9 cellular contexts compared by ENCODE assay signal in genomic region chr11:26522912-26523610, GRCh38. TPM values are rescaled to one million over a fixed set of nuclear protein-coding genes. Genes with fewer than 3 reads are reported as not detected.
DNase-seq lines count a peak whose midpoint lies in the region; ATAC-seq, FAIRE-seq and TF ChIP-seq lines count a peak whose summit lies in the region.
"Had no signal": no experiment of that assay in that cellular context is flagged by ENCODE, and none has a peak within 500 bp of the region (broad histone marks: within the 10 kb centered on the region; RNA-seq: fewer than 3 reads in every experiment).

No MANE protein-coding gene starts in this region.

- FAIRE-seq in A549 (lab: Jason Lieb, UNC): no peak

- H3K9me3 ChIP-seq in A549 (no peaks in the 10 kb centered on the region), fibroblast of lung (ENCODE audit: control insufficient read depth, insufficient read depth, low read depth, low read length) (no peaks in the 10 kb centered on the region)

- peak; percentile 35 to 44; a peak in 3 of 5 replicates for TF ChIP-seq RAD21 in A549 (conservative IDR thresholded peaks at IDR 0.05 in 1 of 2, IDR thresholded peaks at IDR 0.05 in 1 of 2)

- H3K27ac ChIP-seq in A549: no peak overlapping the region
- H3K27ac ChIP-seq in fibroblast of lung (ENCODE audit: insufficient read depth, low read length): no peak overlapping the region

- H3K4me2 ChIP-seq in A549 (no peak overlapping the region), fibroblast of lung (ENCODE audit: extremely low read depth, insufficient read depth, low read length) (no peak overlapping the region)

- no peaks in the 10 kb centered on the region for H4K20me1 ChIP-seq in fibroblast of lung (ENCODE audit: control insufficient read depth, extremely low read depth, insufficient read depth, low read length)

- POLR2A ChIA-PET in A549 (lab: Yijun Ruan, JAX): no interaction called here

- in situ Hi-C loops in GM13977 (cut with MboI; ENCODE audit: low pct_unique_long_range_greater_than_20kb, low sequenced_read_pairs, unreplicated experiment): no loop called here

- TF ChIP-seq POLR2A in A549 (IDR thresholded peaks at IDR 0.05; ENCODE audit: low read length): no peak

- ATAC-seq in A549: peak in 1 of 2 experiments; percentile 69; a peak in 3 of 6 replicates

- H3K4me1 ChIP-seq in A549: no peaks in the 10 kb centered on the region
- H3K4me1 ChIP-seq in fibroblast of lung (ENCODE audit: control insufficient read depth, extremely low read depth, insufficient read depth, low read length): no peaks in the 10 kb centered on the region

- DNase-seq in A549 (ENCODE audit: low read depth in 1 of 2, low spot score in 1 of 2) (peak in 1 of 2 experiments; percentile 64), GM13977 (ENCODE audit: low spot score) (no peak), NCI-H748 treated with DMSO at 0.1 percent for 48 hours (lab: John Stamatoyannopoulos, UW) (peak; percentile 76), fibroblast of lung (ENCODE audit: low read depth in 2 of 2) (peak; percentile 11 to 28), RPMI8226 (no peak), GM20000 (ENCODE audit: low spot score) (no peak), HuH-7.5 (ENCODE audit: low spot score) (no peak)
- no peak for DNase-seq in activated effector memory CD4-positive, alpha-beta T cell treated with anti-CD3 and anti-CD28 coated beads, Interleukin-2, amount 50 U/mL, for 16 hours
- DNase-seq: activated CD4-positive, alpha-beta T cell treated with anti-CD3 and anti-CD28 coated beads, Interleukin-2, amount 50 U/mL, for 4 hours had no signal

- TF ChIP-seq EP300 in A549 (IDR thresholded peaks at IDR 0.05): no peak

- no peaks in the 10 kb centered on the region for H3K36me3 ChIP-seq in fibroblast of lung (ENCODE audit: control insufficient read depth, insufficient read depth, low read length)

- CTCF ChIA-PET in A549 (lab: Yijun Ruan, JAX): interaction anchor here (1.0 to 1.5 kb wide), 5 partner anchors 9 to 128 kb away, joined by 3 read pairs; no protein-coding TSS in a partner anchor

- H3K4me3 ChIP-seq in A549: no peak overlapping the region
- no peak overlapping the region for H3K4me3 ChIP-seq in fibroblast of lung (replicated peaks in 1 of 4; ENCODE audit: control extremely low read depth in 1 of 4, insufficient read depth in 1 of 4, low read depth in 3 of 4, low read length in 4 of 4)

- H3K9ac ChIP-seq in fibroblast of lung (ENCODE audit: insufficient read depth, low read length): no peak overlapping the region

- H3K79me2 ChIP-seq in fibroblast of lung (ENCODE audit: control insufficient read depth, insufficient read depth, low read length): no peaks in the 10 kb centered on the region

- peak; percentile 17; the same call in 2 of the 3 replicates for TF ChIP-seq CTCF in A549 (IDR thresholded peaks at IDR 0.05)
- peak; percentile 41 for TF ChIP-seq CTCF in GM13977 (IDR thresholded peaks at IDR 0.05; ENCODE audit: extremely low read depth, insufficient read depth, missing control alignments)
- peak in 1 of 2 donors; percentile 39 for TF ChIP-seq CTCF in fibroblast of lung (conservative IDR thresholded peaks at IDR 0.05 in 1 of 2, IDR thresholded peaks at IDR 0.05 in 1 of 2; ENCODE audit: low read depth in 1 of 2, low read length in 2 of 2)
- no peak for TF ChIP-seq CTCF in GM20000 (IDR thresholded peaks at IDR 0.05; ENCODE audit: extremely low read depth, missing control alignments)

- H3K27me3 ChIP-seq in fibroblast of lung (ENCODE audit: control insufficient read depth, insufficient read depth, low read length): no peaks in the 10 kb centered on the region

- H2AFZ ChIP-seq in fibroblast of lung (ENCODE audit: low read length): no peak overlapping the region

- WGBS in A549 (ENCODE audit: missing lambda C conversion rate): 55% methylated on average over 12 of the region's 12 CpGs

TF ChIP-seq in A549, 52 proteins besides CTCF, POLR2A, EP300 and RAD21:
- TF ChIP-seq, protein P1, sequence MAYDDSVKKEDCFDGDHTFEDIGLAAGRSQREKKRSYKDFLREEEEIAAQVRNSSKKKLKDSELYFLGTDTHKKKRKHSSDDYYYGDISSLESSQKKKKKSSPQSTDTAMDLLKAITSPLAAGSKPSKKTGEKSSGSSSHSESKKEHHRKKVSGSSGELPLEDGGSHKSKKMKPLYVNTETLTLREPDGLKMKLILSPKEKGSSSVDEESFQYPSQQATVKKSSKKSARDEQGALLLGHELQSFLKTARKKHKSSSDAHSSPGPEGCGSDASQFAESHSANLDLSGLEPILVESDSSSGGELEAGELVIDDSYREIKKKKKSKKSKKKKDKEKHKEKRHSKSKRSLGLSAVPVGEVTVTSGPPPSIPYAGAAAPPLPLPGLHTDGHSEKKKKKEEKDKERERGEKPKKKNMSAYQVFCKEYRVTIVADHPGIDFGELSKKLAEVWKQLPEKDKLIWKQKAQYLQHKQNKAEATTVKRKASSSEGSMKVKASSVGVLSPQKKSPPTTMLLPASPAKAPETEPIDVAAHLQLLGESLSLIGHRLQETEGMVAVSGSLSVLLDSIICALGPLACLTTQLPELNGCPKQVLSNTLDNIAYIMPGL (CRISPR knock-in tag; IDR thresholded peaks at IDR 0.05; ENCODE audit: borderline replicate concordance): no peak
- TF ChIP-seq SMC3 (IDR thresholded peaks at IDR 0.05) (peak; percentile 47; the same call in 2 of the 3 replicates), CHD2 (IDR thresholded peaks at IDR 0.05; ENCODE audit: low read length, partially characterized antibody) (peak; percentile 73), USF2 (IDR thresholded peaks at IDR 0.05) (no peak), RFX5 (IDR thresholded peaks at IDR 0.05) (no peak), KDM5A (IDR thresholded peaks at IDR 0.05) (no peak)

RNA-seq across cellular contexts. Expression of gene MUC15, which starts 49.0 kb away (rescaled TPM):
- not detected in 2 replicates for polyA plus RNA-seq in A549 (2011; rRNA removed)
- not detected in 2 replicates for polyA plus RNA-seq in A549 (2012; cell fraction: cytosol; rRNA removed)
- not detected in 2 replicates for polyA plus RNA-seq in A549 (2012; cell fraction: nucleus; rRNA removed)
- not detected in 3 replicates for polyA plus RNA-seq in A549 (2017; fragmentation: RNase III; extraction: RNeasy Plus Mini Kit Qiagen cat#74134 plus additional on column Dnase treatment)
- polyA minus RNA-seq in A549 (2011; rRNA and poly(A)+ RNA removed): not detected in 2 replicates
- total RNA-seq in fibroblast of lung: not detected in 2 replicates
- polyA plus RNA-seq in fibroblast of lung: not detected in 2 replicates
- not detected in 2 replicates for polyA plus RNA-seq in fibroblast of lung (2012)
- not detected in 2 replicates for polyA minus RNA-seq in fibroblast of lung (ENCODE audit: low replicate concordance)

Comparison
In these comparisons a context has a peak if more than half of its experiments do, and no peak if none do; other contexts are left out.
1. DNase-seq: peak in NCI-H748 treated with DMSO at 0.1 percent for 48 hours (single experiment) and fibroblast of lung (2 of 2); none in GM13977 (single experiment), RPMI8226 (single experiment), GM20000 (single experiment), HuH-7.5 (single experiment) and activated effector memory CD4-positive, alpha-beta T cell treated with anti-CD3 and anti-CD28 coated beads, Interleukin-2, amount 50 U/mL, for 16 hours (single experiment).